ENCODE assay signal across 18 cellular contexts in the genomic region with DNA sequence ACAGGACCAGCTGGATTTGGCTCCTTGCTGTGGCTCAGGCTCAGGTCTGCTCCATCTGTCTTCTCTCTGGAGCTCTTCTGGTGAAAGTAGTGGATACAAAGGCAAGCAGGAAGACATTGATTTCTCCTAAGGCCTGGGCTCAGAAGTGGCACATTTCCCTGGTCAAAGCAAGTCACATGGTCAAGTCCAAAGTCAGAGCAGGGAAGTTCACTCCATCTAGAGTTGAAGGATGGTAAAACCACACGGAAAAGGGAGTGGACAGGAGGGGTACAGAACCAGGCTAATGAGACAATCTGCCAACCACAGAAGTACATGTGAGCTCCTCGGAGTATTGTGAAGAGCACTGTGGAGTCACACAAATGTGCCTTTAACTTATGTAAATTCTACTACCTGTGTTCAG.
DNase-seq lines count a peak whose midpoint lies in the region; ATAC-seq and TF ChIP-seq lines count a peak whose summit lies in the region.
"Had no signal": no experiment of that assay in that cellular context is flagged by ENCODE, and none has a peak within 500 bp of the region (broad histone marks: within the 10 kb centered on the region; RNA-seq: fewer than 3 reads in every experiment).

No MANE protein-coding gene starts in this region.

- peaks cover 0 to 9% of the 10 kb centered on the region in 2 donors for H3K9me3 ChIP-seq in breast epithelium
- no peaks in the 10 kb centered on the region for H3K9me3 ChIP-seq in PC-3 (ENCODE audit: low read length)
- no peaks in the 10 kb centered on the region for H3K9me3 ChIP-seq in upper lobe of right lung
- H3K9me3 ChIP-seq: tibial artery had no signal

- H3K27me3 Mint-ChIP-seq in MCF 10A (ENCODE audit: insufficient read depth, unreplicated experiment), result peaks cover 30% of the 10 kb centered on the region
- H3K27me3 Mint-ChIP-seq in stimulated activated naive B cell treated with anti-CD40 and anti-IgM and Interleukin-4, amounts not matched to agents 10 μg/mL and 1 μg/mL and 100 μg/mL, for 72 hours, result peaks cover 33 to 39% of the 10 kb centered on the region in 2 donors

- H3K4me2 ChIP-seq in PC-3 (ENCODE audit: low read length), result no peak overlapping the region

- no peaks in the 10 kb centered on the region for H3K79me2 ChIP-seq in PC-3 (ENCODE audit: low read length)

- CTCF ChIA-PET in MCF 10A (lab: Yijun Ruan, JAX) (interaction anchor here (0.6 to 0.9 kb wide), 4 partner anchors 14 to 127 kb away, joined by 3 to 5 read pairs (median 4); no protein-coding TSS in a partner anchor), PC-3 (lab: Charles Lee) (no interaction called here)

- no peaks in the 10 kb centered on the region for H3K36me3 Mint-ChIP-seq in MCF 10A (ENCODE audit: insufficient read depth, unreplicated experiment)
- H3K36me3 Mint-ChIP-seq in stimulated activated naive B cell treated with anti-CD40 and anti-IgM and Interleukin-4, amounts not matched to agents 10 μg/mL and 1 μg/mL and 100 μg/mL, for 72 hours, result no peaks in the 10 kb centered on the region
- H3K36me3 Mint-ChIP-seq: natural killer cell treated with Interleukin-12 subunit alpha and Interleukin-12 subunit beta and Interleukin-15 and Interleukin-18, amount 100 ng/mL, for 72 hours had no signal

- peak; percentile 58 for DNase-seq in MCF 10A (ENCODE audit: unreplicated experiment)
- DNase-seq in breast epithelium (ENCODE audit: low spot score in 2 of 2), result no peak
- peak; percentile 59 for DNase-seq in PC-3
- DNase-seq in fibroblast of mammary gland (ENCODE audit: low read depth), result peak; percentile 32
- no peak for DNase-seq in upper lobe of right lung
- DNase-seq in stimulated activated naive B cell treated with anti-CD40 and anti-IgM and Interleukin-4, amounts not matched to agents 10 μg/mL and 1 μg/mL and 100 μg/mL, for 72 hours, result no peak
- DNase-seq in NCI-H1436 treated with DMSO at 0.1 percent for 48 hours (lab: John Stamatoyannopoulos, UW), result no peak
- DNase-seq: activated CD4-positive, alpha-beta T cell treated with anti-CD3 and anti-CD28 coated beads for 4 hours; activated T-cell treated with anti-CD3 and anti-CD28 coated beads, Interleukin-2, amount 50 U/mL, for 72 hours; cerebellar nuclear complex; kidney glomerular epithelial cell; retina; stimulated activated CD4-positive, alpha-beta T cell treated with anti-CD3 and anti-CD28 coated beads, Interleukin-2, amount 100 ng/mL, for 24 hours; stimulated activated CD8-positive, alpha-beta memory T cell treated with anti-CD3 and anti-CD28 coated beads, Interleukin-4, amount 100 ng/mL, for 48 hours; tibial artery had no signal

- H4K20me1 ChIP-seq in PC-3 (ENCODE audit: low read length), result no peaks in the 10 kb centered on the region

- H3K4me1 ChIP-seq in breast epithelium (no peaks in the 10 kb centered on the region), PC-3 (ENCODE audit: insufficient read depth, low read length) (peaks cover 14% of the 10 kb centered on the region), upper lobe of right lung (no peaks in the 10 kb centered on the region)

- H3K27me3 ChIP-seq in breast epithelium (peaks cover 0 to 15% of the 10 kb centered on the region in 2 donors), PC-3 (ENCODE audit: low read length) (peaks cover 34% of the 10 kb centered on the region), upper lobe of right lung (peaks cover 14% of the 10 kb centered on the region)

- no peaks in the 10 kb centered on the region for H3K36me3 ChIP-seq in breast epithelium
- H3K36me3 ChIP-seq in PC-3 (ENCODE audit: low read depth, low read length), result no peaks in the 10 kb centered on the region
- H3K36me3 ChIP-seq in upper lobe of right lung, result no peaks in the 10 kb centered on the region
- H3K36me3 ChIP-seq: tibial artery had no signal

- H3K4me3 ChIP-seq in breast epithelium, result no peak overlapping the region
- H3K4me3 ChIP-seq in PC-3 (ENCODE audit: low read length), result no peak overlapping the region
- no peak overlapping the region for H3K4me3 ChIP-seq in fibroblast of mammary gland (ENCODE audit: control insufficient read depth, low read depth, low read length)
- H3K4me3 ChIP-seq in upper lobe of right lung, result no peak overlapping the region
- H3K4me3 ChIP-seq: tibial artery had no signal

- H3K9me3 Mint-ChIP-seq in MCF 10A (ENCODE audit: unreplicated experiment), result peaks cover 2% of the 10 kb centered on the region
- peaks cover 3 to 4% of the 10 kb centered on the region in 2 donors for H3K9me3 Mint-ChIP-seq in stimulated activated naive B cell treated with anti-CD40 and anti-IgM and Interleukin-4, amounts not matched to agents 10 μg/mL and 1 μg/mL and 100 μg/mL, for 72 hours
- H3K9me3 Mint-ChIP-seq: natural killer cell treated with Interleukin-12 subunit alpha and Interleukin-12 subunit beta and Interleukin-15 and Interleukin-18, amount 100 ng/mL, for 72 hours; T-helper 1 cell treated with Interleukin-12 subunit alpha and Interleukin-12 subunit beta and Interleukin-4 antibody, amounts not matched to agents 30 μg/mL and 1 μg/mL, for 36 hours had no signal

- H3K4me1 Mint-ChIP-seq in MCF 10A (ENCODE audit: insufficient read depth, unreplicated experiment), result no peaks in the 10 kb centered on the region
- H3K4me1 Mint-ChIP-seq in stimulated activated naive B cell treated with anti-CD40 and anti-IgM and Interleukin-4, amounts not matched to agents 10 μg/mL and 1 μg/mL and 100 μg/mL, for 72 hours, result no peaks in the 10 kb centered on the region

- no peak overlapping the region for H3K27ac Mint-ChIP-seq in MCF 10A (ENCODE audit: low read depth, unreplicated experiment)
- no peak overlapping the region for H3K27ac Mint-ChIP-seq in stimulated activated naive B cell treated with anti-CD40 and anti-IgM and Interleukin-4, amounts not matched to agents 10 μg/mL and 1 μg/mL and 100 μg/mL, for 72 hours
- H3K27ac Mint-ChIP-seq: activated T-cell treated with anti-CD3 and anti-CD28 coated beads, Interleukin-2, amount 50 U/mL, for 72 hours; natural killer cell treated with Interleukin-12 subunit alpha and Interleukin-12 subunit beta and Interleukin-15 and Interleukin-18, amount 100 ng/mL, for 72 hours; T-helper 1 cell treated with Interleukin-12 subunit alpha and Interleukin-12 subunit beta and Interleukin-4 antibody, amounts not matched to agents 30 μg/mL and 1 μg/mL, for 36 hours had no signal

- intact Hi-C loops in MCF 10A (cut with micrococcal nuclease) (loop anchor here (1.0 to 10.0 kb wide), 2 partner anchors 93 to 126 kb away; no protein-coding TSS in a partner anchor), breast epithelium (cut with DNase I; ENCODE audit: low total_unique reads) (no loop called here), PC-3 (cut with micrococcal nuclease) (loop anchor here (1.0 kb wide), 1 partner anchor 126 kb away; no protein-coding TSS in a partner anchor), upper lobe of right lung (cut with DNase I) (no loop called here)

- H3K9ac ChIP-seq in PC-3 (ENCODE audit: low read length), result no peak overlapping the region

- no TSS peak for BruUV-seq in MCF 10A (replicated peaks; lab: Mats Ljungman, UMichigan)
- no TSS peak for BruUV-seq in PC-3 (replicated peaks; lab: Mats Ljungman, UMichigan)

- no peak overlapping the region for H2AFZ ChIP-seq in PC-3 (ENCODE audit: low read length)

- no peak overlapping the region for H3K4me3 Mint-ChIP-seq in MCF 10A (ENCODE audit: unreplicated experiment)
- no peak overlapping the region for H3K4me3 Mint-ChIP-seq in stimulated activated naive B cell treated with anti-CD40 and anti-IgM and Interleukin-4, amounts not matched to agents 10 μg/mL and 1 μg/mL and 100 μg/mL, for 72 hours
- H3K4me3 Mint-ChIP-seq: activated T-cell treated with anti-CD3 and anti-CD28 coated beads, Interleukin-2, amount 50 U/mL, for 72 hours; natural killer cell treated with Interleukin-12 subunit alpha and Interleukin-12 subunit beta and Interleukin-15 and Interleukin-18, amount 100 ng/mL, for 72 hours; T-helper 1 cell treated with Interleukin-12 subunit alpha and Interleukin-12 subunit beta and Interleukin-4 antibody, amounts not matched to agents 30 μg/mL and 1 μg/mL, for 36 hours had no signal

- TF ChIP-seq POLR2A in breast epithelium (IDR thresholded peaks at IDR 0.05), result no peak

- no peaks in the 10 kb centered on the region for H3F3A ChIP-seq in PC-3 (ENCODE audit: low read length, unreplicated experiment)

- peak; percentile 47 for ATAC-seq in PC-3
- peak; percentile 58 for ATAC-seq in upper lobe of right lung
- no peak for ATAC-seq in GM19035 (IDR thresholded peaks at IDR 0.05; ENCODE audit: unreplicated experiment)
- ATAC-seq in stimulated activated naive B cell treated with anti-CD40 and anti-IgM and Interleukin-4, amounts not matched to agents 10 μg/mL and 1 μg/mL and 100 μg/mL, for 72 hours (replicated peaks), result no peak
- ATAC-seq: activated T-cell treated with anti-CD3 and anti-CD28 coated beads, Interleukin-2, amount 50 U/mL, for 72 hours; natural killer cell treated with Interleukin-12 subunit alpha and Interleukin-12 subunit beta and Interleukin-15 and Interleukin-18, amount 100 ng/mL, for 72 hours had no signal

- TF ChIP-seq CTCF in MCF 10A (IDR thresholded peaks at IDR 0.05; ENCODE audit: unreplicated experiment) (peak; percentile 27), breast epithelium (IDR thresholded peaks at IDR 0.05) (no peak), PC-3 (conservative IDR thresholded peaks at IDR 0.05; ENCODE audit: low read depth, low read length) (peak; percentile 58), fibroblast of mammary gland (conservative IDR thresholded peaks at IDR 0.05; ENCODE audit: control insufficient read depth, insufficient read depth, low read depth, low read length) (peak; percentile 34), upper lobe of right lung (IDR thresholded peaks at IDR 0.05) (peak; percentile 5)

- no peaks in the 10 kb centered on the region for H3K9me2 ChIP-seq in PC-3 (replicated peaks; ENCODE audit: low read length)

- POLR2A ChIA-PET in MCF 10A (lab: Yijun Ruan, JAX) (no interaction called here), PC-3 (lab: Charles Lee; ENCODE audit: unreplicated experiment) (interaction anchor here (0.6 kb wide), 1 partner anchor 1673 kb away, joined by 4 read pairs; no protein-coding TSS in a partner anchor)

- H3K27ac ChIP-seq in breast epithelium (no peak overlapping the region), PC-3 (ENCODE audit: low read length) (no peak overlapping the region), upper lobe of right lung (no peak overlapping the region)
- H3K27ac ChIP-seq: tibial artery had no signal

Comparison
In these comparisons a context has a peak if more than half of its experiments do, and no peak if none do; other contexts are left out.
1. DNase-seq: peak in MCF 10A (single experiment), PC-3 (single experiment) and fibroblast of mammary gland (single experiment); none in breast epithelium (0 of 2), upper lobe of right lung (single experiment), stimulated activated naive B cell treated with anti-CD40 and anti-IgM and Interleukin-4, amounts not matched to agents 10 μg/mL and 1 μg/mL and 100 μg/mL, for 72 hours (single experiment) and NCI-H1436 treated with DMSO at 0.1 percent for 48 hours (single experiment).
2. CTCF ChIP-seq: peak in MCF 10A (single experiment), PC-3 (single experiment), fibroblast of mammary gland (single experiment) and upper lobe of right lung (single experiment); none in breast epithelium (0 of 3).
3. intact Hi-C loops: an anchor here in MCF 10A (1.0 to 10.0 kb wide) and PC-3 (1.0 kb wide); none called in breast epithelium and upper lobe of right lung.
4. ATAC-seq: peak in PC-3 (single experiment) and upper lobe of right lung (single experiment); none in GM19035 (single experiment) and stimulated activated naive B cell treated with anti-CD40 and anti-IgM and Interleukin-4, amounts not matched to agents 10 μg/mL and 1 μg/mL and 100 μg/mL, for 72 hours (0 of 2).